Comparison of ENCODE assay signal across 31 cellular contexts in genomic region chr19:55410168-55410567, GRCh38. TPM values are rescaled to one million over a fixed set of nuclear protein-coding genes. Genes with fewer than 3 reads are reported as not detected.
A peak's percentile ranks its signal among the peaks of the same experiment; 100 is the strongest.
DNase-seq lines count a peak whose midpoint lies in the region; ATAC-seq and TF ChIP-seq lines count a peak whose summit lies in the region.
"Had no signal": no experiment of that assay in that cellular context is flagged by ENCODE, and none has a peak within 500 bp of the region (broad histone marks: within the 10 kb centered on the region; RNA-seq: fewer than 3 reads in every experiment).

No MANE protein-coding gene starts in this region.

- peaks cover 18% of the 10 kb centered on the region for H3K4me1 ChIP-seq in Caco-2
- peaks cover 2% of the 10 kb centered on the region for H3K4me1 ChIP-seq in endodermal cell (ENCODE audit: control insufficient read depth, insufficient read depth, low read length)

- H3K9me3 Mint-ChIP-seq in activated CD4-positive, alpha-beta T cell treated with anti-CD3 and anti-CD28 coated beads, Interleukin-2, amount 10 ng/mL, durations not matched to agents 24 days and 14 days = peaks cover 16% of the 10 kb centered on the region
- H3K9me3 Mint-ChIP-seq in Caco-2 (ENCODE audit: unreplicated experiment) (peaks cover 11% of the 10 kb centered on the region), endodermal cell (peaks cover 31% of the 10 kb centered on the region), osteocyte (ENCODE audit: unreplicated experiment) (no peaks in the 10 kb centered on the region)

- no peak overlapping the region for H3K27ac ChIP-seq in endodermal cell (ENCODE audit: low read depth, low read length)
- H3K27ac ChIP-seq: BLaER1, RWPE1 had no signal

- peaks cover 10% of the 10 kb centered on the region for H3K27me3 Mint-ChIP-seq in activated CD4-positive, alpha-beta T cell treated with anti-CD3 and anti-CD28 coated beads, Interleukin-2, amount 10 ng/mL, durations not matched to agents 24 days and 14 days
- peaks cover 6% of the 10 kb centered on the region for H3K27me3 Mint-ChIP-seq in Caco-2 (ENCODE audit: insufficient read depth, unreplicated experiment)
- peaks cover 39% of the 10 kb centered on the region for H3K27me3 Mint-ChIP-seq in endodermal cell (ENCODE audit: insufficient read depth)
- peaks cover 6% of the 10 kb centered on the region for H3K27me3 Mint-ChIP-seq in osteocyte (ENCODE audit: unreplicated experiment)
- H3K27me3 Mint-ChIP-seq: CD4-positive, alpha-beta memory T cell had no signal

- no peak for TF ChIP-seq CTCF in Caco-2 (IDR thresholded peaks at IDR 0.05; ENCODE audit: insufficient read depth in 1 of 2, low read depth in 1 of 2, low read length in 1 of 2, severe bottlenecking in 1 of 2, unreplicated experiment in 1 of 2)
- no peak for TF ChIP-seq CTCF in endodermal cell (conservative IDR thresholded peaks at IDR 0.05)
- no peak for TF ChIP-seq CTCF in osteocyte (IDR thresholded peaks at IDR 0.05)

- H3K4me3 ChIP-seq in Caco-2 (ENCODE audit: low read depth, low read length) = no peak overlapping the region
- peak overlapping the region; percentile 34 for H3K4me3 ChIP-seq in endodermal cell (ENCODE audit: low read length)
- H3K4me3 ChIP-seq: BLaER1, GM12878 had no signal

- peak overlapping the region; percentile 27 for H3K27ac Mint-ChIP-seq in activated CD4-positive, alpha-beta T cell treated with anti-CD3 and anti-CD28 coated beads, Interleukin-2, amount 10 ng/mL, durations not matched to agents 24 days and 14 days
- H3K27ac Mint-ChIP-seq in Caco-2 (ENCODE audit: unreplicated experiment) (no peak overlapping the region), endodermal cell (no peak overlapping the region), osteocyte (ENCODE audit: unreplicated experiment) (peak overlapping the region; percentile 68)

- peaks cover 27% of the 10 kb centered on the region for H3K36me3 Mint-ChIP-seq in activated CD4-positive, alpha-beta T cell treated with anti-CD3 and anti-CD28 coated beads, Interleukin-2, amount 10 ng/mL, durations not matched to agents 24 days and 14 days (ENCODE audit: low read depth)
- H3K36me3 Mint-ChIP-seq in Caco-2 (ENCODE audit: insufficient read depth, unreplicated experiment) (peaks cover 45% of the 10 kb centered on the region), endodermal cell (ENCODE audit: low read depth) (peaks cover 24% of the 10 kb centered on the region), osteocyte (ENCODE audit: unreplicated experiment) (peaks cover 9% of the 10 kb centered on the region)

- H3K36me3 ChIP-seq in Caco-2 (ENCODE audit: control insufficient read depth, insufficient read depth, low read length) = peaks cover 5% of the 10 kb centered on the region; the same call in 1 of the 2 replicates
- peaks cover 17% of the 10 kb centered on the region for H3K36me3 ChIP-seq in endodermal cell (ENCODE audit: control insufficient read depth, insufficient read depth, low read length)

- intact Hi-C loops in activated CD4-positive, alpha-beta T cell treated with anti-CD3 and anti-CD28 coated beads, Interleukin-2, amount 10 ng/mL, durations not matched to agents 24 days and 14 days (cut with micrococcal nuclease) = no loop called here
- intact Hi-C loops in Caco-2 (cut with micrococcal nuclease; ENCODE audit: unreplicated experiment) = no loop called here

- no TSS peak for BruUV-seq in Caco-2 (replicated peaks; lab: Mats Ljungman, UMichigan)

- H3K9me3 ChIP-seq in Caco-2 (peaks cover 13% of the 10 kb centered on the region; the same call in 1 of the 2 replicates), endodermal cell (ENCODE audit: control insufficient read depth, low read length) (peaks cover 31% of the 10 kb centered on the region)

- H3K4me3 Mint-ChIP-seq in activated CD4-positive, alpha-beta T cell treated with anti-CD3 and anti-CD28 coated beads, Interleukin-2, amount 10 ng/mL, durations not matched to agents 24 days and 14 days = no peak overlapping the region
- H3K4me3 Mint-ChIP-seq in Caco-2 (ENCODE audit: unreplicated experiment) (peak overlapping the region; percentile 38), endodermal cell (no peak overlapping the region), osteocyte (ENCODE audit: unreplicated experiment) (no peak overlapping the region)

- no peak for DNase-seq in activated CD4-positive, alpha-beta T cell treated with anti-CD3 and anti-CD28 coated beads, Interleukin-2, amount 10 ng/mL, durations not matched to agents 24 days and 14 days
- no peak for DNase-seq in activated CD4-positive, alpha-beta T cell treated with anti-CD3 and anti-CD28 coated beads for 4 hours
- DNase-seq in Caco-2 (no peak), endodermal cell (no peak), osteocyte (ENCODE audit: extremely low spot score, unreplicated experiment) (no peak)
- DNase-seq: 8988T; CD4-positive, alpha-beta memory T cell; DMS 273 treated with DMSO at 0.1 percent for 48 hours; DMS79; EL; GDM1; H7; Kasumi-1; NCI-H1092 treated with DMSO at 0.1 percent for 48 hours; NCI-H1436; NCI-H187; NCI-H2081 treated with DMSO at 0.1 percent for 48 hours; NCI-H2171; NCI-H226; NCI-H510A; NCI-H69; SHP77 had no signal

- 75 to 93% methylated on average over 2 of the region's 2 CpGs for WGBS in endodermal cell (ENCODE audit: insufficient coverage in 1 of 2, insufficient read length in 1 of 2), 2 experiments

- H3K27me3 ChIP-seq in Caco-2 (replicated peaks; ENCODE audit: control insufficient read depth, insufficient read depth, low read length) (no peaks in the 10 kb centered on the region), endodermal cell (ENCODE audit: control insufficient read depth, insufficient read depth, low read length, poor library complexity, severe bottlenecking) (no peaks in the 10 kb centered on the region)
- H3K27me3 ChIP-seq: BLaER1 had no signal

- ATAC-seq in GM18858 (IDR thresholded peaks at IDR 0.05; ENCODE audit: unreplicated experiment) = no peak
- ATAC-seq in GM21825 (IDR thresholded peaks at IDR 0.05; ENCODE audit: unreplicated experiment) = no peak
- ATAC-seq: GM12878, HepG2 had no signal

- CTCF ChIA-PET in Caco-2 (lab: Charles Lee) = no interaction called here

- H3K9ac ChIP-seq in endodermal cell (ENCODE audit: extremely low read depth, low read length, poor library complexity, severe bottlenecking) = no peak overlapping the region
- H3K9ac ChIP-seq: BLaER1 had no signal

- POLR2A ChIA-PET in Caco-2 (lab: Charles Lee) = no interaction called here

- H3K4me1 Mint-ChIP-seq in activated CD4-positive, alpha-beta T cell treated with anti-CD3 and anti-CD28 coated beads, Interleukin-2, amount 10 ng/mL, durations not matched to agents 24 days and 14 days = peaks cover 25% of the 10 kb centered on the region
- H3K4me1 Mint-ChIP-seq in Caco-2 (ENCODE audit: low read depth, unreplicated experiment) (peaks cover 14% of the 10 kb centered on the region), endodermal cell (peaks cover 14% of the 10 kb centered on the region), osteocyte (ENCODE audit: unreplicated experiment) (peaks cover 19% of the 10 kb centered on the region)

RNA-seq across cellular contexts. Expression of gene UBE2S, which starts 2.6 kb away (rescaled TPM):
- total RNA-seq in activated CD4-positive, alpha-beta T cell treated with anti-CD3 and anti-CD28 coated beads, Interleukin-2, amount 10 ng/mL, durations not matched to agents 24 days and 14 days = 227 and 248 TPM in 2 replicates
- 279 and 293 TPM in 2 replicates for total RNA-seq in Caco-2 (2022)
- total RNA-seq in endodermal cell = 100 to 1,000 TPM; 202 to 246 TPM
- polyA plus RNA-seq in endodermal cell (2013, experiment 1 of 2) = 265 TPM
- 271 TPM for polyA plus RNA-seq in endodermal cell (2013, experiment 2 of 2)
- 70.7 and 71.1 TPM in 2 replicates for total RNA-seq in osteocyte

RNA-seq across cellular contexts. Expression of gene RPL28, which starts 24.4 kb away (rescaled TPM):
- 1,992 and 2,022 TPM in 2 replicates for total RNA-seq in activated CD4-positive, alpha-beta T cell treated with anti-CD3 and anti-CD28 coated beads, Interleukin-2, amount 10 ng/mL, durations not matched to agents 24 days and 14 days
- total RNA-seq in Caco-2 (2022) (2,048 and 2,146 TPM in 2 replicates), endodermal cell (1,000 to 10,000 TPM; 1,672 to 1,902 TPM), osteocyte (1,845 and 2,000 TPM in 2 replicates)
- polyA plus RNA-seq in endodermal cell (2013, experiment 1 of 2) = 1,902 TPM
- 1,724 TPM for polyA plus RNA-seq in endodermal cell (2013, experiment 2 of 2)

RNA-seq across cellular contexts. Expression of gene TMEM238, which starts 26.1 kb away (rescaled TPM):
- total RNA-seq in activated CD4-positive, alpha-beta T cell treated with anti-CD3 and anti-CD28 coated beads, Interleukin-2, amount 10 ng/mL, durations not matched to agents 24 days and 14 days = 9.7 and 11.3 TPM in 2 replicates
- total RNA-seq in Caco-2 (2022) (18.1 and 22.7 TPM in 2 replicates), endodermal cell (1 to 10 TPM; 3.9 to 4.4 TPM), osteocyte (0.70 and 1.1 TPM in 2 replicates)
- polyA plus RNA-seq in endodermal cell (2013, experiment 1 of 2) = 0.32 TPM
- polyA plus RNA-seq in endodermal cell (2013, experiment 2 of 2) = not detected
- total RNA-seq: HepG2, SK-MEL-5 had no signal
- polyA plus RNA-seq: HepG2 had no signal

RNA-seq across cellular contexts. Expression of gene SHISA7, which starts 32.9 kb away (rescaled TPM):
- not detected in 2 replicates for total RNA-seq in activated CD4-positive, alpha-beta T cell treated with anti-CD3 and anti-CD28 coated beads, Interleukin-2, amount 10 ng/mL, durations not matched to agents 24 days and 14 days
- total RNA-seq in Caco-2 (2022) (not detected in 2 replicates), endodermal cell (not detected), osteocyte (not detected in 2 replicates)
- 1.3 TPM for polyA plus RNA-seq in endodermal cell (2013, experiment 1 of 2)
- polyA plus RNA-seq in endodermal cell (2013, experiment 2 of 2) = 0.95 TPM
- total RNA-seq: CD4-positive, alpha-beta memory T cell; GM12878; HepG2; HT1080; M059J; SK-MEL-5 had no signal
- polyA plus RNA-seq: CD4-positive, alpha-beta memory T cell; HepG2 had no signal

RNA-seq across cellular contexts. Expression of gene TMEM190, which starts 33.5 kb away (rescaled TPM):
- not detected in 2 replicates for total RNA-seq in activated CD4-positive, alpha-beta T cell treated with anti-CD3 and anti-CD28 coated beads, Interleukin-2, amount 10 ng/mL, durations not matched to agents 24 days and 14 days
- total RNA-seq in Caco-2 (2022) = not detected in 2 replicates
- total RNA-seq in endodermal cell = 1 to 10 TPM in 1 of 2 donors, not detected in 1; 1.2 TPM
- polyA plus RNA-seq in endodermal cell (2013, experiment 1 of 2) = 0.61 TPM
- polyA plus RNA-seq in endodermal cell (2013, experiment 2 of 2) = 0.75 TPM
- not detected in 2 replicates for total RNA-seq in osteocyte
- total RNA-seq: CD4-positive, alpha-beta memory T cell; GM12878; H7; HT1080; SK-MEL-5 had no signal
- polyA plus RNA-seq: CD4-positive, alpha-beta memory T cell; GM12878 had no signal

Comparison
In these comparisons a context has a peak if more than half of its experiments do, and no peak if none do; other contexts are left out.
1. H3K27ac Mint-ChIP-seq: peak in activated CD4-positive, alpha-beta T cell treated with anti-CD3 and anti-CD28 coated beads, Interleukin-2, amount 10 ng/mL, durations not matched to agents 24 days and 14 days (single experiment) and osteocyte (single experiment); none in Caco-2 (single experiment) and endodermal cell (single experiment).